In the genomic region with DNA sequence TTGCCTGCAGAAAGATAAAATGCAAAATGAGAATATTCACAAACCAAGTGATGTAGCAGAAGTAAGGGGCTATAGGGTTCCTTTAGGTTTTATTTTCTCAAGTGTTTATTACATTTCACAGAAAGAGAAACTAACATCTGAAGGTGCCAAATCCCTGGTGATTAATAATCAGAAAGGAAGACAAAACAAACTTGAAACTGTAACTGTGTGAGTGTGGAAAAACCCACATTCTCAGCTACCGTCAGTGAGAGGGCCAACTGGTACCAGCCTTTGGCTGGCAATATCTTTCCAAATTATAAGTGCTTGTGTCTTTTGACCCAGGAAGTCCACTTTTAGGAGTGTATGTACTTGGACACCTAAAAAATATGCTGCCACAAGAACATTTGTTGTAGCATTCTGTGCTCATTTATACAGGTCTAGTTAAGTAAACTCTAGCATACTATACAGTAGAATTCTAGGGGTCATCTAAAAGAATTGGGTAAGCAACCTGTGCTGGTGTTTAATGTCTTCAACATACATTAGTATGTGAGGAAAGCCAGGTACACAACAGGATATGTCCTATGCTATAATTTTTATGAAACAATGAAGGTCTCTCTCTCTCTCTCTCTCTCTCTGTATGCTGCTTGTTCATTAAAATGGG, we compare ENCODE assay signal across 8 cellular contexts.
DNase-seq lines count a peak whose midpoint lies in the region; ATAC-seq lines count a peak whose summit lies in the region.
"Had no signal": no experiment of that assay in that cellular context is flagged by ENCODE, and none has a peak within 500 bp of the region (broad histone marks: within the 10 kb centered on the region; RNA-seq: fewer than 3 reads in every experiment).

No MANE protein-coding gene starts in this region.

- peak overlapping the region; percentile 26 for H3K27ac Mint-ChIP-seq in central memory CD8-positive, alpha-beta T cell (ENCODE audit: low read depth)
- H3K27ac Mint-ChIP-seq: endodermal cell had no signal

- no peaks in the 10 kb centered on the region for H3K27me3 Mint-ChIP-seq in central memory CD8-positive, alpha-beta T cell

- H3K4me3 Mint-ChIP-seq in central memory CD8-positive, alpha-beta T cell: no peak overlapping the region
- H3K4me3 Mint-ChIP-seq: endodermal cell had no signal

- ATAC-seq in GM18873 (IDR thresholded peaks at IDR 0.05; ENCODE audit: low FRiP score, unreplicated experiment) (peak; percentile 90), GM21619 (IDR thresholded peaks at IDR 0.05; ENCODE audit: unreplicated experiment) (peak; percentile 82), HG03432 (IDR thresholded peaks at IDR 0.05; ENCODE audit: unreplicated experiment) (peak; percentile 88)
- ATAC-seq in central memory CD8-positive, alpha-beta T cell (replicated peaks; ENCODE audit: extremely low read depth, poor library complexity, severe bottlenecking): peak; percentile 59

- peaks cover 21% of the 10 kb centered on the region for H3K4me1 Mint-ChIP-seq in central memory CD8-positive, alpha-beta T cell
- H3K4me1 Mint-ChIP-seq: endodermal cell had no signal

- H3K9me3 Mint-ChIP-seq in central memory CD8-positive, alpha-beta T cell: no peaks in the 10 kb centered on the region
- H3K9me3 Mint-ChIP-seq: endodermal cell had no signal

- DNase-seq in central memory CD8-positive, alpha-beta T cell (ENCODE audit: low spot score in 2 of 2): no peak
- DNase-seq in NCI-H1436 (lab: John Stamatoyannopoulos, UW) (no peak), NCI-H1417 treated with DMSO at 0.1 percent for 48 hours (lab: John Stamatoyannopoulos, UW) (no peak), activated gamma-delta T cell (lab: John Stamatoyannopoulos, UW) (no peak)
- DNase-seq: endodermal cell had no signal

- H3K36me3 Mint-ChIP-seq in central memory CD8-positive, alpha-beta T cell (ENCODE audit: insufficient read depth): peaks cover 1% of the 10 kb centered on the region
